ENCODE assay signal across 17 cellular contexts in genomic region chr22:25363474-25363873, GRCh38.
"Had no signal": no experiment of that assay in that cellular context is flagged by ENCODE, and none has a peak within 500 bp of the region (broad histone marks: within the 10 kb centered on the region; RNA-seq: fewer than 3 reads in every experiment).

No MANE protein-coding gene starts in this region.

- H3K27me3 ChIP-seq: cardiac muscle cell, dorsolateral prefrontal cortex, foreskin keratinocyte, neural progenitor cell, right atrium auricular region, stomach had no signal

- H3K9me3 Mint-ChIP-seq: neural progenitor cell, type B pancreatic cell, WTC11 had no signal

- DNase-seq: activated CD4-positive, alpha-beta T cell treated with anti-CD3 and anti-CD28 coated beads for 36 hours; activated CD4-positive, alpha-beta T cell treated with anti-CD3 and anti-CD28 coated beads, Interleukin-2, amount 50 U/mL, for 48 hours; activated gamma-delta T cell; foreskin keratinocyte; hypothalamus; islet precursor cell; small intestine; stimulated activated CD4-positive, alpha-beta T cell treated with anti-CD3 and anti-CD28 coated beads, Interleukin-4, amount 100 ng/mL, for 1 hour; stomach had no signal

- H3K4me1 Mint-ChIP-seq: WTC11 had no signal

- H3K36me3 Mint-ChIP-seq: type B pancreatic cell, WTC11 had no signal

- H3K27ac Mint-ChIP-seq: activated CD4-positive, alpha-beta T cell treated with anti-CD3 and anti-CD28 coated beads for 36 hours; activated naive CD8-positive, alpha-beta T cell; neural progenitor cell; type B pancreatic cell; WTC11 had no signal

- H3K4me3 ChIP-seq: cardiac muscle cell, dorsolateral prefrontal cortex, neural progenitor cell, prostate gland, right atrium auricular region had no signal

- H3K4me1 ChIP-seq: neural progenitor cell, prostate gland had no signal

- H3K27me3 Mint-ChIP-seq: activated CD4-positive, alpha-beta T cell treated with anti-CD3 and anti-CD28 coated beads for 36 hours; activated naive CD8-positive, alpha-beta T cell; type B pancreatic cell had no signal

- H3K9me3 ChIP-seq: prostate gland, right atrium auricular region, stomach had no signal

- H3K4me2 ChIP-seq: neural progenitor cell had no signal

- H3K4me3 Mint-ChIP-seq: activated CD4-positive, alpha-beta T cell treated with anti-CD3 and anti-CD28 coated beads for 36 hours; activated naive CD8-positive, alpha-beta T cell; neural progenitor cell; type B pancreatic cell; WTC11 had no signal

- H3K36me3 ChIP-seq: cardiac muscle cell, neural progenitor cell, prostate gland had no signal

- H3K27ac ChIP-seq: cardiac muscle cell, dorsolateral prefrontal cortex, foreskin keratinocyte, neural progenitor cell, prostate gland, right atrium auricular region had no signal

- ATAC-seq: activated CD4-positive, alpha-beta T cell treated with anti-CD3 and anti-CD28 coated beads for 36 hours; foreskin keratinocyte; WTC11 had no signal

- H2AFZ ChIP-seq: neural progenitor cell had no signal
